36 cellular contexts compared by ENCODE assay signal in genomic region chr6:128919412-128919811, GRCh38. TPM values are rescaled to one million over a fixed set of nuclear protein-coding genes. Genes with fewer than 3 reads are reported as not detected.
DNase-seq lines count a peak whose midpoint lies in the region; ATAC-seq and TF ChIP-seq lines count a peak whose summit lies in the region.
"Had no signal": no experiment of that assay in that cellular context is flagged by ENCODE, and none has a peak within 500 bp of the region (broad histone marks: within the 10 kb centered on the region; RNA-seq: fewer than 3 reads in every experiment).

No MANE protein-coding gene starts in this region.

- H3K9ac ChIP-seq in mesenchymal stem cell (ENCODE audit: low read length) = peak overlapping the region; percentile 60

- H2BK12ac ChIP-seq in mesenchymal stem cell (ENCODE audit: low read length in 2 of 2) = no peak overlapping the region

- H3K27me3 ChIP-seq in mesenchymal stem cell (ENCODE audit: control insufficient read depth in 1 of 2, insufficient read depth in 1 of 2, low read length in 2 of 2) = no peaks in the 10 kb centered on the region
- H3K27me3 ChIP-seq in right cardiac atrium (ENCODE audit: control insufficient read depth, insufficient read depth) = no peaks in the 10 kb centered on the region
- H3K27me3 ChIP-seq: ascending aorta, SJCRH30 had no signal

- peaks cover 1 to 4% of the 10 kb centered on the region in 2 donors for H3K9me3 Mint-ChIP-seq in stimulated activated naive B cell treated with anti-CD40 and anti-IgM and Interleukin-4, amounts not matched to agents 10 μg/mL and 1 μg/mL and 100 μg/mL, for 72 hours
- H3K9me3 Mint-ChIP-seq: activated CD4-positive, alpha-beta T cell treated with anti-CD3 and anti-CD28 coated beads, Interleukin-2, amount 10 ng/mL, durations not matched to agents 24 days and 14 days; activated T-cell treated with anti-CD3 and anti-CD28 coated beads, Interleukin-2, amount 50 U/mL, for 4 hours; GM23338; stimulated activated effector memory CD8-positive, alpha-beta T cell treated with anti-CD3 and anti-CD28 coated beads, Interleukin-12 subunit alpha, Interleukin-12 subunit beta, amount 100 ng/mL, for 72 hours; type B pancreatic cell had no signal

- H3K4me3 ChIP-seq in cardiac fibroblast (replicated peaks in 1 of 2; ENCODE audit: low read depth in 2 of 2, low read length in 2 of 2) (no peak overlapping the region), mesenchymal stem cell (ENCODE audit: insufficient read depth in 1 of 2, low read depth in 1 of 2, low read length in 2 of 2) (peak overlapping the region in 1 of 2 experiments; percentile 4), right cardiac atrium (ENCODE audit: low read length) (no peak overlapping the region)
- H3K4me3 ChIP-seq: ascending aorta, coronary artery, GM12878, GM23338, K562, mucosa of descending colon, SJCRH30 had no signal

- no peak overlapping the region for H4K8ac ChIP-seq in mesenchymal stem cell (ENCODE audit: low read length)

- no peak overlapping the region for H4K91ac ChIP-seq in mesenchymal stem cell (ENCODE audit: low read length)

- H3K4me2 ChIP-seq in mesenchymal stem cell (ENCODE audit: low read length, poor library complexity, severe bottlenecking) = no peak overlapping the region
- H3K4me2 ChIP-seq: GM23338 had no signal

- TF ChIP-seq CTCF in AG09319 (IDR thresholded peaks at IDR 0.05; ENCODE audit: low read depth, low read length) (no peak), cardiac fibroblast (IDR thresholded peaks at IDR 0.05; ENCODE audit: low read depth, low read length) (no peak)

- H3K4me1 ChIP-seq in mesenchymal stem cell (ENCODE audit: control insufficient read depth, insufficient read depth, low read depth, low read length) (no peaks in the 10 kb centered on the region), right cardiac atrium (ENCODE audit: control insufficient read depth, insufficient read depth, low read length) (no peaks in the 10 kb centered on the region)
- H3K4me1 ChIP-seq: ascending aorta, SJCRH30 had no signal

- no peak overlapping the region for H2BK15ac ChIP-seq in mesenchymal stem cell (ENCODE audit: low read depth, poor library complexity, severe bottlenecking)

- no peak overlapping the region for H3K27ac Mint-ChIP-seq in stimulated activated naive B cell treated with anti-CD40 and anti-IgM and Interleukin-4, amounts not matched to agents 10 μg/mL and 1 μg/mL and 100 μg/mL, for 72 hours
- H3K27ac Mint-ChIP-seq: activated CD4-positive, alpha-beta T cell treated with anti-CD3 and anti-CD28 coated beads, Interleukin-2, amount 10 ng/mL, durations not matched to agents 24 days and 14 days; activated naive CD8-positive, alpha-beta T cell treated with anti-CD3 and anti-CD28 coated beads, Interleukin-2, amount 10 ng/mL, durations not matched to agents 7 days and 5 days; CD4-positive, CD25-positive, alpha-beta regulatory T cell; GM23338; natural killer cell; stimulated activated effector memory CD8-positive, alpha-beta T cell treated with anti-CD3 and anti-CD28 coated beads, Interleukin-12 subunit alpha, Interleukin-12 subunit beta, amount 100 ng/mL, for 72 hours; type B pancreatic cell had no signal

- H3K9me3 ChIP-seq in mesenchymal stem cell (ENCODE audit: control insufficient read depth, low read length) (no peaks in the 10 kb centered on the region), right cardiac atrium (ENCODE audit: control insufficient read depth, low read length) (no peaks in the 10 kb centered on the region)
- H3K9me3 ChIP-seq: ascending aorta, mucosa of descending colon, SJCRH30 had no signal

- no peak overlapping the region for H3K27ac ChIP-seq in mesenchymal stem cell (ENCODE audit: low read length, poor library complexity, severe bottlenecking)
- H3K27ac ChIP-seq in right cardiac atrium (ENCODE audit: low read length) = no peak overlapping the region
- H3K27ac ChIP-seq: ascending aorta, coronary artery, SJCRH30, WERI-Rb-1 had no signal

- H3K36me3 Mint-ChIP-seq in stimulated activated naive B cell treated with anti-CD40 and anti-IgM and Interleukin-4, amounts not matched to agents 10 μg/mL and 1 μg/mL and 100 μg/mL, for 72 hours = no peaks in the 10 kb centered on the region
- H3K36me3 Mint-ChIP-seq: activated naive CD8-positive, alpha-beta T cell treated with anti-CD3 and anti-CD28 coated beads, Interleukin-2, amount 10 ng/mL, durations not matched to agents 7 days and 5 days; CD4-positive, CD25-positive, alpha-beta regulatory T cell; natural killer cell; stimulated activated effector memory CD8-positive, alpha-beta T cell treated with anti-CD3 and anti-CD28 coated beads, Interleukin-12 subunit alpha, Interleukin-12 subunit beta, amount 100 ng/mL, for 72 hours had no signal

- H2BK120ac ChIP-seq in mesenchymal stem cell (ENCODE audit: low read depth, low read length) = no peak overlapping the region

- no peak overlapping the region for H3K4me3 Mint-ChIP-seq in stimulated activated naive B cell treated with anti-CD40 and anti-IgM and Interleukin-4, amounts not matched to agents 10 μg/mL and 1 μg/mL and 100 μg/mL, for 72 hours
- H3K4me3 Mint-ChIP-seq: activated CD4-positive, alpha-beta T cell treated with anti-CD3 and anti-CD28 coated beads, Interleukin-2, amount 10 ng/mL, durations not matched to agents 24 days and 14 days; activated naive CD8-positive, alpha-beta T cell treated with anti-CD3 and anti-CD28 coated beads, Interleukin-2, amount 10 ng/mL, durations not matched to agents 7 days and 5 days; activated T-cell treated with anti-CD3 and anti-CD28 coated beads, Interleukin-2, amount 50 U/mL, for 4 hours; CD4-positive, CD25-positive, alpha-beta regulatory T cell; GM23338; natural killer cell; stimulated activated effector memory CD8-positive, alpha-beta T cell treated with anti-CD3 and anti-CD28 coated beads, Interleukin-12 subunit alpha, Interleukin-12 subunit beta, amount 100 ng/mL, for 72 hours; type B pancreatic cell had no signal

- no peak overlapping the region for H2AK5ac ChIP-seq in mesenchymal stem cell (ENCODE audit: low read length, severe bottlenecking)

- no peaks in the 10 kb centered on the region for H3K79me1 ChIP-seq in mesenchymal stem cell (replicated peaks; ENCODE audit: low read length, poor library complexity, severe bottlenecking)

- intact Hi-C loops in right cardiac atrium (cut with DNase I) = no loop called here

- no peaks in the 10 kb centered on the region for H3K4me1 Mint-ChIP-seq in stimulated activated naive B cell treated with anti-CD40 and anti-IgM and Interleukin-4, amounts not matched to agents 10 μg/mL and 1 μg/mL and 100 μg/mL, for 72 hours
- H3K4me1 Mint-ChIP-seq: activated CD4-positive, alpha-beta T cell treated with anti-CD3 and anti-CD28 coated beads, Interleukin-2, amount 10 ng/mL, durations not matched to agents 24 days and 14 days; activated naive CD8-positive, alpha-beta T cell treated with anti-CD3 and anti-CD28 coated beads, Interleukin-2, amount 10 ng/mL, durations not matched to agents 7 days and 5 days; CD4-positive, CD25-positive, alpha-beta regulatory T cell; GM23338; natural killer cell; stimulated activated effector memory CD8-positive, alpha-beta T cell treated with anti-CD3 and anti-CD28 coated beads, Interleukin-12 subunit alpha, Interleukin-12 subunit beta, amount 100 ng/mL, for 72 hours had no signal

- peak; percentile 22 for DNase-seq in AG09319 (ENCODE audit: extremely low read depth, low read depth)
- peak; percentile 81 for DNase-seq in HCEC 1CT
- DNase-seq in cardiac fibroblast (ENCODE audit: low read depth in 2 of 2) = peak; percentile 9 to 63
- DNase-seq in mesenchymal stem cell = no peak
- no peak for DNase-seq in right cardiac atrium
- no peak for DNase-seq in NCI-H2029 treated with DMSO at 0.1 percent for 48 hours (lab: John Stamatoyannopoulos, UW)
- DNase-seq in stimulated activated naive B cell treated with anti-CD40 and anti-IgM and Interleukin-4, amounts not matched to agents 10 μg/mL and 1 μg/mL and 100 μg/mL, for 72 hours = no peak
- DNase-seq: ACHN; activated CD4-positive, alpha-beta T cell treated with anti-CD3 and anti-CD28 coated beads, Interleukin-2, amount 10 ng/mL, durations not matched to agents 24 days and 14 days; activated gamma-delta T cell treated with Interleukin-2 at 50 U/mL for 16 hours; activated naive CD8-positive, alpha-beta T cell treated with anti-CD3 and anti-CD28 coated beads, Interleukin-2, amount 10 ng/mL, durations not matched to agents 7 days and 5 days; activated T-cell treated with anti-CD3 and anti-CD28 coated beads, Interleukin-2, amount 50 U/mL, for 4 hours; caudate nucleus; CD4-positive, CD25-positive, alpha-beta regulatory T cell; DMS79 treated with DMSO at 0.1 percent for 48 hours; effector memory CD4-positive, alpha-beta T cell; hypothalamus; left cardiac atrium; mucosa of descending colon; natural killer cell; NCI-H1105; NCI-H187; NCI-H2171; SJCRH30; substantia nigra; SW 1271; T-helper 9 cell; WERI-Rb-1 had no signal

- no peak overlapping the region for H3K23ac ChIP-seq in mesenchymal stem cell (ENCODE audit: low read length in 2 of 2)

- no peak overlapping the region for H2AFZ ChIP-seq in mesenchymal stem cell (ENCODE audit: low read depth, low read length)
- H2AFZ ChIP-seq: GM23338 had no signal

- WGBS in mesenchymal stem cell = 93% methylated on average over 1 of the region's 1 CpG
- WGBS in right cardiac atrium = 79% methylated on average over 1 of the region's 1 CpG

- no peaks in the 10 kb centered on the region for H3K36me3 ChIP-seq in mesenchymal stem cell (ENCODE audit: control insufficient read depth in 1 of 2, insufficient read depth in 2 of 2, low read depth in 1 of 2, low read length in 2 of 2)
- H3K36me3 ChIP-seq: ascending aorta, SJCRH30, WERI-Rb-1 had no signal

- H3K27me3 Mint-ChIP-seq in stimulated activated naive B cell treated with anti-CD40 and anti-IgM and Interleukin-4, amounts not matched to agents 10 μg/mL and 1 μg/mL and 100 μg/mL, for 72 hours = no peaks in the 10 kb centered on the region
- H3K27me3 Mint-ChIP-seq: activated CD4-positive, alpha-beta T cell treated with anti-CD3 and anti-CD28 coated beads, Interleukin-2, amount 10 ng/mL, durations not matched to agents 24 days and 14 days; CD4-positive, CD25-positive, alpha-beta regulatory T cell; type B pancreatic cell had no signal

- H3K4ac ChIP-seq in mesenchymal stem cell (ENCODE audit: low read depth in 1 of 2, low read length in 2 of 2) = no peak overlapping the region

- no peak overlapping the region for H3K18ac ChIP-seq in mesenchymal stem cell (ENCODE audit: low read depth in 1 of 2, low read length in 2 of 2)

- no peak overlapping the region for H2BK5ac ChIP-seq in mesenchymal stem cell (ENCODE audit: low read depth, low read length, poor library complexity, severe bottlenecking)

- H3K14ac ChIP-seq in mesenchymal stem cell (ENCODE audit: low read length in 2 of 2) = no peak overlapping the region

- ATAC-seq in right cardiac atrium (no peak), GM19023 (IDR thresholded peaks at IDR 0.05; ENCODE audit: unreplicated experiment) (no peak)
- ATAC-seq in stimulated activated naive B cell treated with anti-CD40 and anti-IgM and Interleukin-4, amounts not matched to agents 10 μg/mL and 1 μg/mL and 100 μg/mL, for 72 hours (replicated peaks) = no peak
- ATAC-seq: activated T-cell treated with anti-CD3 and anti-CD28 coated beads, Interleukin-2, amount 50 U/mL, for 4 hours; GM12878; GM23338; K562; left cardiac atrium; mucosa of descending colon; natural killer cell; stimulated activated effector memory CD8-positive, alpha-beta T cell treated with anti-CD3 and anti-CD28 coated beads, Interleukin-12 subunit alpha, Interleukin-12 subunit beta, amount 100 ng/mL, for 72 hours had no signal

RNA-seq across cellular contexts. Expression of gene LAMA2, which starts 36.5 kb away (rescaled TPM):
- 18.6 TPM for polyA plus RNA-seq in mesenchymal stem cell (2013, experiment 1 of 2)
- 17.8 TPM for polyA plus RNA-seq in mesenchymal stem cell (2013, experiment 2 of 2)
- 100 to 1,000 TPM; 134 to 176 (median 148) TPM for total RNA-seq in right cardiac atrium
- polyA plus RNA-seq in right cardiac atrium = 28.7 TPM
- total RNA-seq: activated naive CD8-positive, alpha-beta T cell treated with anti-CD3 and anti-CD28 coated beads, Interleukin-2, amount 10 ng/mL, durations not matched to agents 7 days and 5 days had no signal

Comparison
In these comparisons a context has a peak if more than half of its experiments do, and no peak if none do; other contexts are left out.
1. DNase-seq: peak in AG09319 (single experiment), HCEC 1CT (single experiment) and cardiac fibroblast (2 of 2); none in mesenchymal stem cell (single experiment), right cardiac atrium (0 of 3), NCI-H2029 treated with DMSO at 0.1 percent for 48 hours (single experiment) and stimulated activated naive B cell treated with anti-CD40 and anti-IgM and Interleukin-4, amounts not matched to agents 10 μg/mL and 1 μg/mL and 100 μg/mL, for 72 hours (single experiment).